In genomic region chr14:65151329-65152010, GRCh38 we compare ENCODE assay signal across 21 cellular contexts.
"Had no signal": no experiment of that assay in that cellular context is flagged by ENCODE, and none has a peak within 500 bp of the region (broad histone marks: within the 10 kb centered on the region; RNA-seq: fewer than 3 reads in every experiment).

No MANE protein-coding gene starts in this region.

- H3K27me3 Mint-ChIP-seq: activated naive CD4-positive, alpha-beta T cell treated with anti-CD3 and anti-CD28 coated beads, Interleukin-2, amount 50 U/mL, for 24 hours had no signal

- H3K4me1 Mint-ChIP-seq: activated naive CD4-positive, alpha-beta T cell treated with anti-CD3 and anti-CD28 coated beads, Interleukin-2, amount 50 U/mL, for 24 hours had no signal

- H3K36me3 ChIP-seq: brain microvascular endothelial cell, lower lobe of right lung, neural progenitor cell, sigmoid colon, upper lobe of right lung, WERI-Rb-1 had no signal

- H3K27ac ChIP-seq: brain microvascular endothelial cell, foreskin keratinocyte, lower lobe of right lung, neural progenitor cell, sigmoid colon, testis, upper lobe of right lung, WERI-Rb-1 had no signal

- H3K9ac ChIP-seq: neural progenitor cell had no signal

- ATAC-seq: activated CD8-positive, alpha-beta T cell treated with anti-CD3 and anti-CD28 coated beads, Interleukin-2, amount 10 ng/mL, durations not matched to agents 7 days and 5 days; foreskin keratinocyte; lower lobe of right lung; naive thymus-derived CD4-positive, alpha-beta T cell; upper lobe of right lung had no signal

- H3K4me3 Mint-ChIP-seq: activated CD8-positive, alpha-beta T cell treated with anti-CD3 and anti-CD28 coated beads, Interleukin-2, amount 10 ng/mL, durations not matched to agents 7 days and 5 days; activated naive CD4-positive, alpha-beta T cell treated with anti-CD3 and anti-CD28 coated beads, Interleukin-2, amount 50 U/mL, for 24 hours; naive thymus-derived CD4-positive, alpha-beta T cell; neural progenitor cell had no signal

- H3K36me3 Mint-ChIP-seq: activated naive CD4-positive, alpha-beta T cell treated with anti-CD3 and anti-CD28 coated beads, Interleukin-2, amount 50 U/mL, for 24 hours; naive thymus-derived CD4-positive, alpha-beta T cell; neural progenitor cell had no signal

- H3K9me3 Mint-ChIP-seq: activated naive CD4-positive, alpha-beta T cell treated with anti-CD3 and anti-CD28 coated beads, Interleukin-2, amount 50 U/mL, for 24 hours; naive thymus-derived CD4-positive, alpha-beta T cell; neural progenitor cell had no signal

- H3K4me3 ChIP-seq: lower lobe of right lung, neural progenitor cell, sigmoid colon, smooth muscle cell, testis, upper lobe of right lung had no signal

- H3K27ac Mint-ChIP-seq: activated CD8-positive, alpha-beta T cell treated with anti-CD3 and anti-CD28 coated beads, Interleukin-2, amount 10 ng/mL, durations not matched to agents 7 days and 5 days; activated naive CD4-positive, alpha-beta T cell treated with anti-CD3 and anti-CD28 coated beads, Interleukin-2, amount 50 U/mL, for 24 hours; neural progenitor cell had no signal

- H3K9me3 ChIP-seq: lower lobe of right lung, sigmoid colon, testis, upper lobe of right lung had no signal

- DNase-seq: activated CD4-positive, alpha-beta T cell treated with anti-CD3 and anti-CD28 coated beads for 1 hour; activated CD4-positive, alpha-beta T cell treated with anti-CD3 and anti-CD28 coated beads, Interleukin-2, amount 50 U/mL, for 1 hour; activated CD8-positive, alpha-beta T cell treated with anti-CD3 and anti-CD28 coated beads, Interleukin-2, amount 10 ng/mL, durations not matched to agents 7 days and 5 days; activated gamma-delta T cell treated with Interleukin-2 at 50 U/mL for 16 hours; aorta; brain microvascular endothelial cell; effector memory CD4-positive, alpha-beta T cell; foreskin keratinocyte; left colon; lower lobe of right lung; naive thymus-derived CD4-positive, alpha-beta T cell; sigmoid colon; stimulated activated CD4-positive, alpha-beta T cell treated with anti-CD3 and anti-CD28 coated beads, Interleukin-2, amount 100 ng/mL, for 48 hours; stimulated activated CD8-positive, alpha-beta memory T cell treated with anti-CD3 and anti-CD28 coated beads, Interleukin-4, amount 100 ng/mL, for 48 hours; stimulated activated naive CD4-positive, alpha-beta T cell; testis; upper lobe of right lung; WERI-Rb-1 had no signal

- H3K4me1 ChIP-seq: foreskin keratinocyte, neural progenitor cell had no signal

- H3K4me2 ChIP-seq: neural progenitor cell, smooth muscle cell had no signal

- H3K27me3 ChIP-seq: brain microvascular endothelial cell, foreskin keratinocyte, neural progenitor cell, sigmoid colon, testis, upper lobe of right lung had no signal

- H2AFZ ChIP-seq: neural progenitor cell had no signal
